ENCODE assay signal across 11 cellular contexts in the genomic region with DNA sequence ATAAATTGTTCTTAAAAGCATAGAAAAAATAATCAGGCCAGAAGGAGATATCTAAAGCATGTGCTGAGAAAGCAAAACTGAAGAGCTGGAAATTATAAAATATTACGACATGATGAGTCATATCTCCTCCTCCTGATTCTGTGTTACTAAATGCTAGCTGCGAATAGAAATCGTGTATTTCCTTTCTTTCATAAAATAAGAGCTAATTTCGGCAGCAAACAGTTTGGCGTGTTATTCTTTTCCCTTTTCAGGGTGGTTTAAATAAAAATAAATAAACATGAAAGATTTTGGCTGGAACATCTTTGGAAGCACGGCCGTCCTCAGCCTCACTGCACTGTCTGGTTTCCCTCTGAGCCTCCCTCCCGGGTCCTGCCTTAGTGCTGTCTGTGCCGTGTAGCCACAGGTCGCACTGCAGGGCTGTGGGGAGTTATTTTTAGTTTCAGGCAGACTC. TPM values are rescaled to one million over a fixed set of nuclear protein-coding genes. Genes with fewer than 3 reads are reported as not detected.
DNase-seq lines count a peak whose midpoint lies in the region; ATAC-seq, FAIRE-seq and TF ChIP-seq lines count a peak whose summit lies in the region.
"Had no signal": no experiment of that assay in that cellular context is flagged by ENCODE, and none has a peak within 500 bp of the region (broad histone marks: within the 10 kb centered on the region; RNA-seq: fewer than 3 reads in every experiment).

No MANE protein-coding gene starts in this region.

- no peak overlapping the region for H2AFZ ChIP-seq in endothelial cell of umbilical vein (ENCODE audit: low read depth, low read length)

- peak overlapping the region; percentile 83 for H3K27ac ChIP-seq in endothelial cell of umbilical vein (ENCODE audit: insufficient read depth, low read depth, low read length)
- H3K27ac ChIP-seq in prostate gland, result peak overlapping the region; percentile 41 to 58

- H3K27me3 ChIP-seq in endothelial cell of umbilical vein (ENCODE audit: control insufficient read depth in 2 of 2, insufficient read depth in 2 of 2, low read length in 2 of 2) (no peaks in the 10 kb centered on the region), prostate gland (replicated peaks; ENCODE audit: insufficient read depth) (no peaks in the 10 kb centered on the region)

- peaks cover 3% of the 10 kb centered on the region for H3K79me2 ChIP-seq in endothelial cell of umbilical vein (ENCODE audit: control insufficient read depth, insufficient read depth, low read length)

- CTCF ChIA-PET in endothelial cell of umbilical vein (lab: Charles Lee), result interaction anchor here (0.6 to 9.3 kb wide), 14 partner anchors 9 to 223 kb away, joined by 3 to 269 read pairs (median 28); partner anchors contain the start of genes ADARB1 and SLX9
- CTCF ChIA-PET in WTC11 (lab: Charles Lee), result interaction anchor here (0.8 to 3.6 kb wide), 4 partner anchors 7 to 181 kb away, joined by 3 to 49 read pairs (median 24); no protein-coding TSS in a partner anchor

- ATAC-seq in HG03159 (IDR thresholded peaks at IDR 0.05; ENCODE audit: unreplicated experiment) (no peak), WTC11 (no peak), GM18498 (IDR thresholded peaks at IDR 0.05; ENCODE audit: unreplicated experiment) (no peak)

- H3K4me1 Mint-ChIP-seq in WTC11, result no peaks in the 10 kb centered on the region

- no peaks in the 10 kb centered on the region for H3K9me3 Mint-ChIP-seq in WTC11

- H3K4me2 ChIP-seq in endothelial cell of umbilical vein (ENCODE audit: insufficient read depth, low read length), result peak overlapping the region; percentile 82

- H3K4me3 ChIP-seq in endothelial cell of umbilical vein (replicated peaks in 1 of 3; ENCODE audit: insufficient read depth in 1 of 3, low read depth in 1 of 3, low read length in 3 of 3), result peak overlapping the region; percentile 9 to 56 (median 12)
- H3K4me3 ChIP-seq in prostate gland, result no peak overlapping the region

- FAIRE-seq in endothelial cell of umbilical vein (lab: Jason Lieb, UNC), result peak; percentile 96

- no TSS peak for BruUV-seq in endothelial cell of umbilical vein (replicated peaks; lab: Mats Ljungman, UMichigan)

- H3K36me3 ChIP-seq in endothelial cell of umbilical vein (ENCODE audit: control insufficient read depth in 2 of 2, extremely low read depth in 1 of 2, insufficient read depth in 2 of 2, low read length in 2 of 2) (no peaks in the 10 kb centered on the region), prostate gland (no peaks in the 10 kb centered on the region)

- WGBS in prostate gland, result 40% methylated on average over 10 of the region's 10 CpGs

- dilution Hi-C loops in endothelial cell of umbilical vein (cut with MboI; ENCODE audit: extremely low pct_ligation_motif_present, low sequenced_read_pairs), result loop anchor here (25.0 kb wide), 1 partner anchor 193 kb away; the partner anchor contains the start of gene SLX9

- peaks cover 45% of the 10 kb centered on the region for H3K4me1 ChIP-seq in endothelial cell of umbilical vein (ENCODE audit: control insufficient read depth, extremely low read depth, insufficient read depth, low read length)
- H3K4me1 ChIP-seq in prostate gland (replicated peaks), result peaks cover 4% of the 10 kb centered on the region

- intact Hi-C loops in endothelial cell of umbilical vein (cut with micrococcal nuclease) (loop anchor here (5.0 kb wide), 1 partner anchor 258 kb away; the partner anchor contains the start of gene PTTG1IP), prostate gland (cut with DNase I) (loop anchor here (5.0 kb wide), 1 partner anchor 138 kb away; no protein-coding TSS in a partner anchor)

- H3K4me3 Mint-ChIP-seq in WTC11, result no peak overlapping the region

- TF ChIP-seq POLR2A in endothelial cell of umbilical vein (IDR thresholded peaks at IDR 0.05; ENCODE audit: low read depth, low read length), result no peak
- TF ChIP-seq POLR2A in prostate gland (IDR thresholded peaks at IDR 0.05), result no peak

- DNase-seq in COLO829 (ENCODE audit: low spot score) (peak; percentile 53), NOMO-1 treated with dmso at 0.1 percent for 144 hours (lab: John Stamatoyannopoulos, UW; ENCODE audit: unreplicated experiment) (peak; percentile 49), endothelial cell of umbilical vein (ENCODE audit: low read depth, low spot score) (peak; percentile 72), prostate gland (ENCODE audit: low spot score) (no peak), WTC11 (ENCODE audit: low spot score) (no peak), T-helper 2 cell (no peak)
- DNase-seq: activated naive CD4-positive, alpha-beta T cell treated with anti-CD3 and anti-CD28 coated beads, Interleukin-2, amount 50 U/mL, for 16 hours; KBM-7; retina had no signal

- H3K27ac Mint-ChIP-seq in WTC11, result no peak overlapping the region

- no peaks in the 10 kb centered on the region for H3K9me3 ChIP-seq in endothelial cell of umbilical vein (replicated peaks; ENCODE audit: control insufficient read depth, insufficient read depth, low read length)
- no peaks in the 10 kb centered on the region for H3K9me3 ChIP-seq in prostate gland

- TF ChIP-seq CTCF in endothelial cell of umbilical vein (IDR thresholded peaks at IDR 0.05; ENCODE audit: extremely low read depth in 1 of 2, insufficient read depth in 1 of 2, low read depth in 1 of 2, low read length in 2 of 2), result no peak
- TF ChIP-seq CTCF in prostate gland (IDR thresholded peaks at IDR 0.05), result no peak
- no peak for TF ChIP-seq CTCF in WTC11 (IDR thresholded peaks at IDR 0.05)

- H3K27me3 Mint-ChIP-seq in WTC11 (ENCODE audit: low read depth), result no peaks in the 10 kb centered on the region

- H3K9ac ChIP-seq in endothelial cell of umbilical vein (replicated peaks; ENCODE audit: extremely low read depth, insufficient read depth, low read length), result peak overlapping the region; percentile 59

- POLR2A ChIA-PET in endothelial cell of umbilical vein (lab: Charles Lee), result no interaction called here
- POLR2A ChIA-PET in WTC11 (lab: Charles Lee), result no interaction called here

- no peaks in the 10 kb centered on the region for H4K20me1 ChIP-seq in endothelial cell of umbilical vein (replicated peaks; ENCODE audit: control insufficient read depth, extremely low read depth, insufficient read depth, low read length)

- H3K36me3 Mint-ChIP-seq in WTC11, result no peaks in the 10 kb centered on the region

- no peaks in the 10 kb centered on the region for H3K9me1 ChIP-seq in endothelial cell of umbilical vein (replicated peaks; ENCODE audit: control insufficient read depth, extremely low read depth, insufficient read depth, low read length)

TF ChIP-seq in endothelial cell of umbilical vein, 7 proteins besides CTCF, POLR2A, EP300 and RAD21:
- TF ChIP-seq JUN (IDR thresholded peaks at IDR 0.05; ENCODE audit: borderline replicate concordance, insufficient read depth, insufficient read length, low read depth), result peak; percentile 89
- no peak for TF ChIP-seq MYC (IDR thresholded peaks at IDR 0.05; ENCODE audit: low read depth, low read length)
- no peak for TF ChIP-seq POLR2AphosphoS5 (IDR thresholded peaks at IDR 0.05; ENCODE audit: insufficient read depth, low read depth, low read length)
- no peak for TF ChIP-seq EZH2 (IDR thresholded peaks at IDR 0.05; ENCODE audit: borderline replicate concordance, low read depth, low read length, severe bottlenecking)
- peak; percentile 90 for TF ChIP-seq FOS (IDR thresholded peaks at IDR 0.05; ENCODE audit: borderline replicate concordance, insufficient read depth, low read length)
- TF ChIP-seq MAX (IDR thresholded peaks at IDR 0.05; ENCODE audit: insufficient read depth, insufficient read length), result no peak
- TF ChIP-seq GATA2 (IDR thresholded peaks at IDR 0.05; ENCODE audit: insufficient read depth, insufficient read length, low read depth, low read length), result no peak

TF ChIP-seq in WTC11, 78 proteins besides CTCF, POLR2A, EP300 and RAD21 (continues in another document):
- no peak for TF ChIP-seq TP53 (CRISPR knock-in tag; IDR thresholded peaks at IDR 0.05)
- no peak for TF ChIP-seq MLX (CRISPR knock-in tag; IDR thresholded peaks at IDR 0.05)
- TF ChIP-seq ZNF425 (CRISPR knock-in tag; conservative IDR thresholded peaks at IDR 0.05), result no peak
- TF ChIP-seq CREB1 (CRISPR knock-in tag; IDR thresholded peaks at IDR 0.05), result no peak
- TF ChIP-seq ESRRA (CRISPR knock-in tag; IDR thresholded peaks at IDR 0.05; ENCODE audit: borderline replicate concordance), result no peak
- TF ChIP-seq SP1 (CRISPR knock-in tag; conservative IDR thresholded peaks at IDR 0.05), result no peak

RNA-seq across cellular contexts. Expression of gene ADARB1, which starts 56.0 kb away (rescaled TPM):
- total RNA-seq in endothelial cell of umbilical vein (54.3 and 55.5 TPM in 2 replicates), prostate gland (10 to 100 TPM; 21.0 to 30.9 TPM), WTC11 (2021) (12.8 to 15.1 TPM (median 14.6 TPM) in 3 replicates)
- polyA plus RNA-seq in endothelial cell of umbilical vein, result 17.8 and 32.5 TPM in 2 replicates
- 17.4 and 18.8 TPM in 2 replicates for polyA plus RNA-seq in endothelial cell of umbilical vein (2011; cell fraction: cytosol; rRNA removed)
- 88.3 and 92.8 TPM in 2 replicates for polyA plus RNA-seq in endothelial cell of umbilical vein (2011; cell fraction: nucleus; rRNA removed)
- 29.3 and 33.4 TPM in 2 replicates for polyA plus RNA-seq in endothelial cell of umbilical vein (2012)
- 41.5 and 43.3 TPM in 2 replicates for polyA minus RNA-seq in endothelial cell of umbilical vein
- polyA minus RNA-seq in endothelial cell of umbilical vein (2011; cell fraction: cytosol; rRNA and poly(A)+ RNA removed), result 54.5 TPM
- 48.7 and 51.7 TPM in 2 replicates for polyA minus RNA-seq in endothelial cell of umbilical vein (2011; cell fraction: nucleus; rRNA and poly(A)+ RNA removed)

Comparison
In these comparisons a context has a peak if more than half of its experiments do, and no peak if none do; other contexts are left out.
1. DNase-seq: peak in COLO829 (single experiment), NOMO-1 treated with dmso at 0.1 percent for 144 hours (single experiment) and endothelial cell of umbilical vein (single experiment); none in prostate gland (single experiment), WTC11 (single experiment) and T-helper 2 cell (0 of 5).
2. H3K4me3 ChIP-seq: peak in endothelial cell of umbilical vein (3 of 3); none in prostate gland (0 of 2).